ENCODE assay signal across 8 cellular contexts in the genomic region with DNA sequence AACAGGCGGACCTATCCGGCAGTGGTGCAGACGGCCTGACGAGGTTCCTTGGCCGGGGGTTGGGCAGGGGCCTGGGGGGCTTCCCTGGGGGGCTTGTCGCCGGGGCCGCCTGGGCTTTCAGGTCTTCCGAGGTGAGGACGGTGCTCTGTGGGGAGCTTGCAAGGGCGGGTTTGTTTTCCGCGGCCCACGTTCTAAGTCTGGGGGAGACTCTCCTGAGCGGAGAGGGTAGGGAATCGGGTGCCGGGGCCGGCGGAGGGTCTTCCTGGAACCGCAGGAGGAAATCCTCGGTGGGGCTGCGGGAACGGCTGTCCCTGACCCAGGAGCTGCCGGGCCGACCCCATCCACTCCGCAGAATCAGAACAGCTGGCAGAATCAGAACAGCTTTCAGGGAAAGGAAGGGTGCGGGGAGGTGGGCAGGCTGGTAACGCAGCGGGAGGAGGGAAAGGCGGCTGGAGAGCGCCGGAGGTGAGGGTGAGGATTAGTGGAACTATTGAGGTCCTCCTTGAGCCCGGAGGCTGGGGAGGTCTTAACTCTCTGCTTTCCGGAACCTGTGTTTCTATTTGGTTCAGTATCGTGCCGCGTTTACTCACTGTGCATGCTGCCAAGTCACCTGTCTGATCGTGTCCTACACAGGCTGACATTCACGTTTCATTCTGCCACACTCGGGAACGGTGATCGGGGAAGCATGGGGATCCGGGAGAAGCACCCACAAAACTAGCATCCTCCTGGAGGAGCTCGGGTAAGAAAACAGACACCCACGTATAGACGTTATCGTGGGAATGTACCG. TPM values are rescaled to one million over a fixed set of nuclear protein-coding genes. Genes with fewer than 3 reads are reported as not detected.
A peak's percentile ranks its signal among the peaks of the same experiment; 100 is the strongest.
DNase-seq lines count a peak whose midpoint lies in the region; ATAC-seq and TF ChIP-seq lines count a peak whose summit lies in the region.

No MANE protein-coding gene starts in this region.

- H3K27ac ChIP-seq in HEK293 (ENCODE audit: extremely low read depth, low read depth, low read length) (peak overlapping the region; percentile 74), MM.1S (ENCODE audit: low read length) (peak overlapping the region; percentile 50; the same call in 1 of the 2 replicates)

- ATAC-seq in activated T-helper 17 cell treated with anti-CD3 and anti-CD28 coated beads, Interleukin-2, amount 50 U/mL, for 72 hours (replicated peaks): peak; percentile 44

- H3K4me1 ChIP-seq in HEK293 (ENCODE audit: control insufficient read depth, insufficient read depth, low read length) (peaks cover 13% of the 10 kb centered on the region), MM.1S (ENCODE audit: low read length) (peaks cover 4% of the 10 kb centered on the region)

- no peaks in the 10 kb centered on the region for H3F3A ChIP-seq in MM.1S (ENCODE audit: insufficient read depth, low read length)

- no peaks in the 10 kb centered on the region for H3K27me3 Mint-ChIP-seq in activated T-helper 17 cell treated with anti-CD3 and anti-CD28 coated beads, Interleukin-2, amount 50 U/mL, for 72 hours
- H3K27me3 Mint-ChIP-seq in glutamatergic neuron (ENCODE audit: unreplicated experiment) (peaks cover 7% of the 10 kb centered on the region), osteocyte (ENCODE audit: unreplicated experiment) (no peaks in the 10 kb centered on the region)

- H3K4me3 Mint-ChIP-seq in activated T-helper 17 cell treated with anti-CD3 and anti-CD28 coated beads, Interleukin-2, amount 50 U/mL, for 72 hours: peak overlapping the region; percentile 92
- H3K4me3 Mint-ChIP-seq in glutamatergic neuron (ENCODE audit: unreplicated experiment) (peak overlapping the region; percentile 99), osteocyte (ENCODE audit: unreplicated experiment) (peak overlapping the region; percentile 92)

- H3K9me2 ChIP-seq in MM.1S (replicated peaks; ENCODE audit: insufficient read depth, low read length): no peaks in the 10 kb centered on the region

- peak overlapping the region; percentile 89 for H2AFZ ChIP-seq in MM.1S (ENCODE audit: low read length)

- peak overlapping the region; percentile 71 for H3K4me2 ChIP-seq in MM.1S (ENCODE audit: low read depth, low read length)

- CTCF ChIA-PET in HEK293 (lab: Yijun Ruan, JAX): interaction anchor here (0.6 to 3.8 kb wide), 12 partner anchors 13 to 676 kb away, joined by 3 to 20 read pairs (median 6); no protein-coding TSS in a partner anchor

- DNase-seq in NCI-H82 (lab: John Stamatoyannopoulos, UW): peak; percentile 71
- no peak for DNase-seq in NCI-H82 treated with DMSO at 0.1 percent for 48 hours (lab: John Stamatoyannopoulos, UW; ENCODE audit: unreplicated experiment)
- DNase-seq in MM.1S: peak; percentile 53
- peak; percentile 74 for DNase-seq in glutamatergic neuron
- DNase-seq in osteocyte (ENCODE audit: extremely low spot score, unreplicated experiment): no peak
- no peak for DNase-seq in H4 (ENCODE audit: low spot score)

- H3K9ac ChIP-seq in MM.1S (ENCODE audit: low read length): peak overlapping the region; percentile 83

- H3K4me3 ChIP-seq in HEK293 (ENCODE audit: low read depth, low read length) (peak overlapping the region; percentile 93), MM.1S (ENCODE audit: low read length) (peak overlapping the region; percentile 95)

- H3K36me3 Mint-ChIP-seq in activated T-helper 17 cell treated with anti-CD3 and anti-CD28 coated beads, Interleukin-2, amount 50 U/mL, for 72 hours (ENCODE audit: low read depth): peaks cover 54% of the 10 kb centered on the region
- H3K36me3 Mint-ChIP-seq in glutamatergic neuron (ENCODE audit: unreplicated experiment) (no peaks in the 10 kb centered on the region), osteocyte (ENCODE audit: unreplicated experiment) (peaks cover 26% of the 10 kb centered on the region)

- H3K9me3 Mint-ChIP-seq in activated T-helper 17 cell treated with anti-CD3 and anti-CD28 coated beads, Interleukin-2, amount 50 U/mL, for 72 hours: no peaks in the 10 kb centered on the region
- H3K9me3 Mint-ChIP-seq in glutamatergic neuron (ENCODE audit: unreplicated experiment) (peaks cover 13% of the 10 kb centered on the region), osteocyte (ENCODE audit: unreplicated experiment) (no peaks in the 10 kb centered on the region)

- H3K79me2 ChIP-seq in MM.1S (ENCODE audit: low read length): peaks cover 54% of the 10 kb centered on the region

- peaks cover 47% of the 10 kb centered on the region for H3K4me1 Mint-ChIP-seq in activated T-helper 17 cell treated with anti-CD3 and anti-CD28 coated beads, Interleukin-2, amount 50 U/mL, for 72 hours
- peaks cover 23% of the 10 kb centered on the region for H3K4me1 Mint-ChIP-seq in glutamatergic neuron (ENCODE audit: low read depth, unreplicated experiment)
- H3K4me1 Mint-ChIP-seq in osteocyte (ENCODE audit: unreplicated experiment): peaks cover 51% of the 10 kb centered on the region

- POLR2A ChIA-PET in HEK293 (lab: Yijun Ruan, JAX): interaction anchor here (0.6 to 3.0 kb wide), 22 partner anchors 10 to 642 kb away, joined by 3 to 23 read pairs (median 4); a partner anchor contains a TSS

- TF ChIP-seq CTCF in HEK293 (tag by site-specific recombination; IDR thresholded peaks at IDR 0.05) (no peak), MM.1S (IDR thresholded peaks at IDR 0.05; ENCODE audit: low read length) (no peak), glutamatergic neuron (IDR thresholded peaks at IDR 0.05; ENCODE audit: partially characterized antibody, unreplicated experiment) (no peak), osteocyte (IDR thresholded peaks at IDR 0.05) (no peak)

- peak overlapping the region; percentile 95 for H3K27ac Mint-ChIP-seq in activated T-helper 17 cell treated with anti-CD3 and anti-CD28 coated beads, Interleukin-2, amount 50 U/mL, for 72 hours
- peak overlapping the region; percentile 95 for H3K27ac Mint-ChIP-seq in glutamatergic neuron (ENCODE audit: unreplicated experiment)
- peak overlapping the region; percentile 99 for H3K27ac Mint-ChIP-seq in osteocyte (ENCODE audit: unreplicated experiment)

- peaks cover 39 to 40% of the 10 kb centered on the region in 2 experiments for H3K36me3 ChIP-seq in HEK293 (ENCODE audit: control insufficient read depth in 2 of 2, insufficient read depth in 1 of 2, low read length in 2 of 2)
- H3K36me3 ChIP-seq in MM.1S (replicated peaks; ENCODE audit: insufficient read depth, low read length): no peaks in the 10 kb centered on the region; the same call in 1 of the 2 replicates

- no peaks in the 10 kb centered on the region for H3K27me3 ChIP-seq in MM.1S (replicated peaks; ENCODE audit: insufficient read depth, low read length)

- no peaks in the 10 kb centered on the region for H4K20me1 ChIP-seq in MM.1S (ENCODE audit: insufficient read depth, low read length)

- H3K9me3 ChIP-seq in HEK293 (ENCODE audit: control insufficient read depth, insufficient read depth, low read depth, low read length) (no peaks in the 10 kb centered on the region), MM.1S (replicated peaks; ENCODE audit: insufficient read depth, low read length) (no peaks in the 10 kb centered on the region)

TF ChIP-seq in HEK293, 187 proteins besides CTCF, POLR2A, EP300 and RAD21 (continues in another document):
- no peak for TF ChIP-seq ZNF138 (tag by site-specific recombination; IDR thresholded peaks at IDR 0.05; ENCODE audit: borderline replicate concordance)
- no peak for TF ChIP-seq HOXD13 (CRISPR knock-in tag; IDR thresholded peaks at IDR 0.05; ENCODE audit: borderline replicate concordance)
- TF ChIP-seq ZNF792 (tag by site-specific recombination; IDR thresholded peaks at IDR 0.05): no peak
- no peak for TF ChIP-seq ZNF629 (tag by site-specific recombination; IDR thresholded peaks at IDR 0.05)
- TF ChIP-seq SCRT1 (tag by site-specific recombination; IDR thresholded peaks at IDR 0.05; ENCODE audit: borderline replicate concordance): 0 out of 2 replicates have a peak, but pooled peaks have one; percentile 49
- TF ChIP-seq REPIN1 (tag by site-specific recombination; IDR thresholded peaks at IDR 0.05; ENCODE audit: low read depth): no peak
- no peak for TF ChIP-seq YY1 (tag by site-specific recombination; IDR thresholded peaks at IDR 0.05)
- peak; percentile 32; the same call in 1 of the 2 replicates for TF ChIP-seq GLIS2 (tag by site-specific recombination; IDR thresholded peaks at IDR 0.05)
- TF ChIP-seq KLF7 (tag by site-specific recombination; IDR thresholded peaks at IDR 0.05; ENCODE audit: borderline replicate concordance): no peak
- 0 out of 2 replicates have a peak, but pooled peaks have one; percentile 41 for TF ChIP-seq ZSCAN30 (tag by site-specific recombination; IDR thresholded peaks at IDR 0.05)
- TF ChIP-seq GLI4 (tag by site-specific recombination; IDR thresholded peaks at IDR 0.05): 0 out of 2 replicates have a peak, but pooled peaks have one; percentile 32
- TF ChIP-seq SP2 (tag by site-specific recombination; IDR thresholded peaks at IDR 0.05): peak; percentile 65

RNA-seq across cellular contexts. Expression of a gene that starts 28.9 kb away (rescaled TPM):
- not detected for total RNA-seq in activated T-helper 17 cell treated with anti-CD3 and anti-CD28 coated beads, Interleukin-2, amount 50 U/mL, for 72 hours
- total RNA-seq in glutamatergic neuron (ENCODE audit: unreplicated experiment) (0.44 TPM), osteocyte (not detected in 2 replicates)
- not detected in 2 replicates for total RNA-seq in H4 (2014; rRNA removed; shearing (Covaris generic))

RNA-seq across cellular contexts. Expression of a gene that starts 39.9 kb away (rescaled TPM):
- total RNA-seq in activated T-helper 17 cell treated with anti-CD3 and anti-CD28 coated beads, Interleukin-2, amount 50 U/mL, for 72 hours: 10 to 100 TPM; 22.5 to 27.3 TPM
- 43.1 TPM for total RNA-seq in glutamatergic neuron (ENCODE audit: unreplicated experiment)
- 45.6 and 45.7 TPM in 2 replicates for total RNA-seq in osteocyte
- total RNA-seq in H4 (2014; rRNA removed; shearing (Covaris generic)): 18.6 and 18.8 TPM in 2 replicates

Comparison
In these comparisons a context has a peak if more than half of its experiments do, and no peak if none do; other contexts are left out.
1. DNase-seq: peak in NCI-H82 (single experiment), MM.1S (single experiment) and glutamatergic neuron (single experiment); none in NCI-H82 treated with DMSO at 0.1 percent for 48 hours (single experiment), osteocyte (single experiment) and H4 (single experiment).
2. Peak in every context shown above with its lines, with median percentiles within 50 percentile points of each other: H3K27ac Mint-ChIP-seq and H3K4me3 Mint-ChIP-seq.